ENCODE assay signal across 20 cellular contexts in the genomic region with DNA sequence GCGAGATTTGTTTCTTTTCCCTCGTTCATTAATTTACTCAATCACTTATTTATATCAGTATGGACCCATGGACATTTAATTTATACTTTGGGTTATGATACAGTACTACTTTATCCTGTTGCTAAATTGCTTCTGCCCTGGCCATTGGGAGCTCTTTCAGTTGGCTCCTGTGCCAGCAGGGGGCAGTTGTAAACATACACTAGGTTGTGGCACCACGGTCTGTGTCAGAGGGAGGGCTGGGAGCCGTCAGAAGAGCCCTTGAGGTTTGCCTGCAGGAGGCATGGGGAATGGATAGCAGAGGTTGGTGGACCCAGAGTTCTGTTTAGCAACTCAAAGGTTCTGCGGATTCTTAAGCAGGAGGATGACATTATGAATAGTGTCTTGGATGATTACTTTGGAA.
DNase-seq lines count a peak whose midpoint lies in the region; FAIRE-seq and TF ChIP-seq lines count a peak whose summit lies in the region.
"Had no signal": no experiment of that assay in that cellular context is flagged by ENCODE, and none has a peak within 500 bp of the region (broad histone marks: within the 10 kb centered on the region; RNA-seq: fewer than 3 reads in every experiment).

No MANE protein-coding gene starts in this region.

- DNase-seq in D721Med (ENCODE audit: insufficient read length, low spot score), result no peak
- peak; percentile 24 for DNase-seq in NB4 (ENCODE audit: low read depth)
- DNase-seq in fibroblast of mammary gland (ENCODE audit: low read depth), result no peak
- DNase-seq in activated CD8-positive, alpha-beta memory T cell treated with anti-CD3 and anti-CD28 coated beads for 24 hours, result no peak
- no peak for DNase-seq in dermis blood vessel endothelial cell
- DNase-seq in SW 1271 (lab: John Stamatoyannopoulos, UW), result no peak
- DNase-seq: activated CD4-positive, alpha-beta T cell treated with anti-CD3 and anti-CD28 coated beads for 1 hour; activated naive CD8-positive, alpha-beta T cell treated with anti-CD3 and anti-CD28 coated beads for 36 hours; AML-193; effector memory CD8-positive, alpha-beta T cell; GM23248; NCI-H1092; NCI-H2029; stimulated activated CD4-positive, alpha-beta T cell treated with anti-CD3 and anti-CD28 coated beads, Interleukin-4, amount 100 ng/mL, for 1 hour; stomach; T1000 had no signal

- H3K4me3 ChIP-seq in NB4 (ENCODE audit: low read depth, low read length) (no peak overlapping the region), fibroblast of mammary gland (ENCODE audit: control insufficient read depth, low read depth, low read length) (no peak overlapping the region)
- H3K4me3 ChIP-seq: GM12878, GM23248, skin epidermis, stomach had no signal

- FAIRE-seq in D721Med (lab: Jason Lieb, UNC), result no peak
- FAIRE-seq: G401.6, GM12878 had no signal

- no peak for TF ChIP-seq POLR2A in NB4 (IDR thresholded peaks at IDR 0.05; ENCODE audit: extremely low read depth, insufficient read length)

- TF ChIP-seq CTCF in D721Med (IDR thresholded peaks at IDR 0.05; ENCODE audit: insufficient read depth, missing control alignments) (peak; percentile 2), GM12872 (IDR thresholded peaks at IDR 0.05; ENCODE audit: insufficient read depth, low read depth, low read length) (0 out of 3 replicates have a peak, but pooled peaks have one; percentile 17), NB4 (IDR thresholded peaks at IDR 0.05; ENCODE audit: low read depth, low read length) (peak; percentile 41), fibroblast of mammary gland (conservative IDR thresholded peaks at IDR 0.05; ENCODE audit: control insufficient read depth, insufficient read depth, low read depth, low read length) (peak; percentile 7)
